In genomic region chr17:31524926-31525800, GRCh38 we compare ENCODE assay signal across 1 cellular context.
TF ChIP-seq lines count a peak whose summit lies in the region.

No MANE protein-coding gene starts in this region.

TF ChIP-seq in HepG2, 621 proteins besides CTCF, POLR2A, EP300 and RAD21 (continued from another document and continues in another):
- TF ChIP-seq ZNF687 (CRISPR knock-in tag; IDR thresholded peaks at IDR 0.05), result peak; percentile 61
- no peak for TF ChIP-seq JUN (CRISPR knock-in tag; IDR thresholded peaks at IDR 0.05)
- TF ChIP-seq FOXJ3 (CRISPR knock-in tag; IDR thresholded peaks at IDR 0.05; ENCODE audit: borderline replicate concordance), result no peak
- TF ChIP-seq SMC3 (IDR thresholded peaks at IDR 0.05; ENCODE audit: low read length), result peak; percentile 88
- TF ChIP-seq NKX3-1 (CRISPR knock-in tag; IDR thresholded peaks at IDR 0.05), result no peak
- 0 out of 2 replicates have a peak, but pooled peaks have one; percentile 56 for TF ChIP-seq ZNF205 (CRISPR knock-in tag; IDR thresholded peaks at IDR 0.05)
- 0 out of 2 replicates have a peak, but pooled peaks have one; percentile 44 for TF ChIP-seq KDM3A (CRISPR knock-in tag; IDR thresholded peaks at IDR 0.05; ENCODE audit: low read depth)
- no peak for TF ChIP-seq ZNF234 (CRISPR knock-in tag; conservative IDR thresholded peaks at IDR 0.05)
- 0 out of 2 replicates have a peak, but pooled peaks have one; percentile 29 for TF ChIP-seq ZNF792 (CRISPR knock-in tag; IDR thresholded peaks at IDR 0.05)
- no peak for TF ChIP-seq ZNF883 (CRISPR knock-in tag; IDR thresholded peaks at IDR 0.05; ENCODE audit: not compliant biosample characterization)
- TF ChIP-seq MBD4 (IDR thresholded peaks at IDR 0.05; ENCODE audit: borderline replicate concordance, low read length), result no peak
- no peak for TF ChIP-seq STAT6 (CRISPR knock-in tag; IDR thresholded peaks at IDR 0.05; ENCODE audit: borderline replicate concordance)
- TF ChIP-seq TEAD2 (CRISPR knock-in tag; IDR thresholded peaks at IDR 0.05), result no peak
- TF ChIP-seq ZNF564 (CRISPR knock-in tag; IDR thresholded peaks at IDR 0.05), result 0 out of 2 replicates have a peak, but pooled peaks have one; percentile 16
- 0 out of 2 replicates have a peak, but pooled peaks have one; percentile 57 for TF ChIP-seq ZBED4 (CRISPR knock-in tag; IDR thresholded peaks at IDR 0.05; ENCODE audit: borderline replicate concordance)
- TF ChIP-seq YEATS2 (CRISPR knock-in tag; IDR thresholded peaks at IDR 0.05; ENCODE audit: borderline replicate concordance), result 0 out of 2 replicates have a peak, but pooled peaks have one; percentile 25
- TF ChIP-seq POLR2G (IDR thresholded peaks at IDR 0.05; ENCODE audit: low read depth, low read length), result no peak
- peak; percentile 91 for TF ChIP-seq PRDM15 (CRISPR knock-in tag; IDR thresholded peaks at IDR 0.05)
- 0 out of 2 replicates have a peak, but pooled peaks have one; percentile 19 for TF ChIP-seq THAP11 (CRISPR knock-in tag; IDR thresholded peaks at IDR 0.05)
- no peak for TF ChIP-seq SIN3B (IDR thresholded peaks at IDR 0.05; ENCODE audit: low read length)
- TF ChIP-seq AHR (CRISPR knock-in tag; IDR thresholded peaks at IDR 0.05), result peak; percentile 55; the same call in 1 of the 2 replicates
- 0 out of 2 replicates have a peak, but pooled peaks have one; percentile 15 for TF ChIP-seq FOXA3 (CRISPR knock-in tag; IDR thresholded peaks at IDR 0.05)
- no peak for TF ChIP-seq ZNF253 (CRISPR knock-in tag; IDR thresholded peaks at IDR 0.05; ENCODE audit: borderline replicate concordance)
- no peak for TF ChIP-seq ZNF775 (CRISPR knock-in tag; IDR thresholded peaks at IDR 0.05; ENCODE audit: borderline replicate concordance)
- peak; percentile 29; the same call in 1 of the 2 replicates for TF ChIP-seq RXRB (CRISPR knock-in tag; IDR thresholded peaks at IDR 0.05; ENCODE audit: borderline replicate concordance)
- no peak for TF ChIP-seq ZNF33B (CRISPR knock-in tag; IDR thresholded peaks at IDR 0.05)
- TF ChIP-seq ZNF567 (CRISPR knock-in tag; IDR thresholded peaks at IDR 0.05; ENCODE audit: borderline replicate concordance), result no peak
- peak; percentile 29; the same call in 1 of the 2 replicates for TF ChIP-seq ZNF614 (CRISPR knock-in tag; IDR thresholded peaks at IDR 0.05; ENCODE audit: borderline replicate concordance)
- TF ChIP-seq THRA (CRISPR knock-in tag; IDR thresholded peaks at IDR 0.05; ENCODE audit: borderline replicate concordance), result peak; percentile 44; the same call in 1 of the 2 replicates
- TF ChIP-seq CERS6 (CRISPR knock-in tag; IDR thresholded peaks at IDR 0.05), result no peak
- 0 out of 2 replicates have a peak, but pooled peaks have one; percentile 28 for TF ChIP-seq KMT2A (CRISPR knock-in tag; IDR thresholded peaks at IDR 0.05)
- no peak for TF ChIP-seq EZH2 (conservative IDR thresholded peaks at IDR 0.05; ENCODE audit: low read depth, low read length)
- TF ChIP-seq GLI4 (CRISPR knock-in tag; IDR thresholded peaks at IDR 0.05; ENCODE audit: borderline replicate concordance), result no peak
- peak; percentile 15 for TF ChIP-seq YY1 (IDR thresholded peaks at IDR 0.05; ENCODE audit: insufficient read depth, insufficient replicate concordance, low read depth, low read length)
- no peak for TF ChIP-seq ONECUT2 (CRISPR knock-in tag; IDR thresholded peaks at IDR 0.05)
- no peak for TF ChIP-seq E2F2 (CRISPR knock-in tag; IDR thresholded peaks at IDR 0.05; ENCODE audit: borderline replicate concordance)
- no peak for TF ChIP-seq ZNF850 (CRISPR knock-in tag; conservative IDR thresholded peaks at IDR 0.05)
- 0 out of 2 replicates have a peak, but pooled peaks have one; percentile 14 for TF ChIP-seq HOMEZ (CRISPR knock-in tag; IDR thresholded peaks at IDR 0.05; ENCODE audit: low read depth)
- 0 out of 2 replicates have a peak, but pooled peaks have one; percentile 15 for TF ChIP-seq CHD2 (IDR thresholded peaks at IDR 0.05; ENCODE audit: low read depth, low read length)
- peak; percentile 22 for TF ChIP-seq TEAD3 (CRISPR knock-in tag; optimal IDR thresholded peaks at IDR 0.05; ENCODE audit: borderline replicate concordance)
- no peak for TF ChIP-seq IKZF4 (CRISPR knock-in tag; IDR thresholded peaks at IDR 0.05; ENCODE audit: borderline replicate concordance, low read depth, not compliant biosample characterization)
- TF ChIP-seq HMG20B (CRISPR knock-in tag; conservative IDR thresholded peaks at IDR 0.05), result no peak
- TF ChIP-seq ZNF557 (CRISPR knock-in tag; IDR thresholded peaks at IDR 0.05), result 0 out of 2 replicates have a peak, but pooled peaks have one; percentile 24
